Comparison of ENCODE assay signal across 20 cellular contexts in genomic region chr1:67323087-67323486, GRCh38. TPM values are rescaled to one million over a fixed set of nuclear protein-coding genes. Genes with fewer than 3 reads are reported as not detected.
DNase-seq lines count a peak whose midpoint lies in the region; ATAC-seq, FAIRE-seq and TF ChIP-seq lines count a peak whose summit lies in the region.
"Had no signal": no experiment of that assay in that cellular context is flagged by ENCODE, and none has a peak within 500 bp of the region (broad histone marks: within the 10 kb centered on the region; RNA-seq: fewer than 3 reads in every experiment).

No MANE protein-coding gene starts in this region.

- H2BK12ac ChIP-seq in H1 (ENCODE audit: low read depth, low read length) = 0 out of 2 replicates have a peak overlapping the region, but pooled peaks have one; percentile 39

- H3K4me1 Mint-ChIP-seq in activated CD4-positive, alpha-beta memory T cell treated with anti-CD3 and anti-CD28 coated beads, Interleukin-2, amount 10 ng/mL, durations not matched to agents 7 days and 5 days = peaks cover 45% of the 10 kb centered on the region
- peaks cover 29% of the 10 kb centered on the region for H3K4me1 Mint-ChIP-seq in activated CD4-positive, alpha-beta memory T cell treated with anti-CD3 and anti-CD28 coated beads for 36 hours (ENCODE audit: low read depth)

- no peak for ATAC-seq in HG03280 (IDR thresholded peaks at IDR 0.05; ENCODE audit: unreplicated experiment)

- no peak overlapping the region for H4K8ac ChIP-seq in H1 (ENCODE audit: extremely low read depth, insufficient read depth, low read length)

- H2AK5ac ChIP-seq in H1 (ENCODE audit: low read depth, low read length) = no peak overlapping the region

- H4K5ac ChIP-seq in H1 (ENCODE audit: insufficient read length, low read depth, low read length) = no peak overlapping the region

- H3K23me2 ChIP-seq in H1 (ENCODE audit: low read depth, low read length) = no peaks in the 10 kb centered on the region

- POLR2A ChIA-PET in activated CD4-positive, alpha-beta memory T cell treated with anti-CD3 and anti-CD28 coated beads, Interleukin-2, amount 10 ng/mL, durations not matched to agents 7 days and 5 days (lab: Charles Lee) = interaction anchor here (1.2 to 3.2 kb wide), 2 partner anchors 10 to 17 kb away, joined by 4 to 19 read pairs; no protein-coding TSS in a partner anchor
- POLR2A ChIA-PET in activated CD4-positive, alpha-beta memory T cell treated with anti-CD3 and anti-CD28 coated beads for 36 hours (lab: Charles Lee) = interaction anchor here (1.6 kb wide), 1 partner anchor 9 kb away, joined by 8 read pairs; no protein-coding TSS in a partner anchor
- POLR2A ChIA-PET in H1 (lab: Charles Lee; ENCODE audit: partially characterized antibody) = no interaction called here

- FAIRE-seq in H1 (lab: Jason Lieb, UNC) = no peak

- H3K79me1 ChIP-seq in H1 (ENCODE audit: low read depth, low read length) = no peaks in the 10 kb centered on the region

- no peak overlapping the region for H3K4me3 Mint-ChIP-seq in activated CD4-positive, alpha-beta memory T cell treated with anti-CD3 and anti-CD28 coated beads, Interleukin-2, amount 10 ng/mL, durations not matched to agents 7 days and 5 days
- H3K4me3 Mint-ChIP-seq in activated CD4-positive, alpha-beta memory T cell treated with anti-CD3 and anti-CD28 coated beads for 36 hours = no peak overlapping the region

- no peak for TF ChIP-seq CTCF in H1 (IDR thresholded peaks at IDR 0.05; ENCODE audit: control extremely low read depth in 1 of 3, insufficient read depth in 1 of 3, low read depth in 1 of 3, low read length in 3 of 3)

- no peaks in the 10 kb centered on the region for H3K9me3 Mint-ChIP-seq in activated CD4-positive, alpha-beta memory T cell treated with anti-CD3 and anti-CD28 coated beads, Interleukin-2, amount 10 ng/mL, durations not matched to agents 7 days and 5 days
- no peaks in the 10 kb centered on the region for H3K9me3 Mint-ChIP-seq in activated CD4-positive, alpha-beta memory T cell treated with anti-CD3 and anti-CD28 coated beads for 36 hours

- H2BK5ac ChIP-seq in H1 (ENCODE audit: low read depth, low read length) = no peak overlapping the region

- no peak overlapping the region for H3K14ac ChIP-seq in H1 (ENCODE audit: insufficient read length)

- no peaks in the 10 kb centered on the region for H3K36me3 ChIP-seq in H1 (ENCODE audit: control insufficient read depth in 2 of 4, insufficient read depth in 4 of 4, low read length in 3 of 4)

- no peaks in the 10 kb centered on the region; a peak in 2 of 4 replicates for H3K9me3 ChIP-seq in H1 (ENCODE audit: insufficient read depth in 2 of 2, low read depth in 1 of 2, low read length in 1 of 2)
- H3K9me3 ChIP-seq: Caco-2 had no signal

- no peak overlapping the region for H3K18ac ChIP-seq in H1 (ENCODE audit: extremely low read depth, low read length)

- H4K20me1 ChIP-seq in H1 (replicated peaks in 1 of 2; ENCODE audit: control insufficient read depth in 1 of 2, insufficient read depth in 2 of 2, low read length in 2 of 2) = no peaks in the 10 kb centered on the region

- no peak overlapping the region for H4K91ac ChIP-seq in H1 (replicated peaks; ENCODE audit: insufficient read length, low read length)

- no peak for DNase-seq in activated CD4-positive, alpha-beta memory T cell treated with anti-CD3 and anti-CD28 coated beads, Interleukin-2, amount 10 ng/mL, durations not matched to agents 7 days and 5 days
- no peak for DNase-seq in activated CD4-positive, alpha-beta memory T cell treated with anti-CD3 and anti-CD28 coated beads for 36 hours
- DNase-seq in stimulated activated CD4-positive, alpha-beta T cell treated with anti-CD3 and anti-CD28 coated beads, Interleukin-1b, Interleukin-23, amount 100 ng/mL, for 48 hours = peak; percentile 14
- no peak for DNase-seq in stimulated activated CD4-positive, alpha-beta T cell treated with anti-CD3 and anti-CD28 coated beads, Interleukin-4, amount 100 ng/mL, for 4 hours
- DNase-seq in H1 (ENCODE audit: low read depth in 1 of 2, low spot score in 2 of 2) (no peak), UCSD-AML1 (lab: John Stamatoyannopoulos, UW; ENCODE audit: unreplicated experiment) (no peak), SHP77 (lab: John Stamatoyannopoulos, UW) (no peak)
- DNase-seq: C1 segment of cervical spinal cord, Caco-2, DMS153, IMR-90, Karpas-422, MM.1S, NCI-H1092 treated with DMSO at 0.1 percent for 48 hours, NCI-H2081 treated with DMSO at 0.1 percent for 48 hours, NCI-H510A, NCI-H774, RPMI8226 had no signal

- no peak overlapping the region for H3K23ac ChIP-seq in H1 (ENCODE audit: insufficient read length)

- no peak overlapping the region for H3K27ac ChIP-seq in H1 (ENCODE audit: low read depth, low read length)

- H2AFZ ChIP-seq in H1 (ENCODE audit: low read length) = no peak overlapping the region

- no peak overlapping the region for H3K56ac ChIP-seq in H1 (replicated peaks; ENCODE audit: insufficient read length, low read depth, low read length)

- peaks cover 76% of the 10 kb centered on the region for H3K36me3 Mint-ChIP-seq in activated CD4-positive, alpha-beta memory T cell treated with anti-CD3 and anti-CD28 coated beads, Interleukin-2, amount 10 ng/mL, durations not matched to agents 7 days and 5 days (ENCODE audit: low read depth)
- peaks cover 69% of the 10 kb centered on the region for H3K36me3 Mint-ChIP-seq in activated CD4-positive, alpha-beta memory T cell treated with anti-CD3 and anti-CD28 coated beads for 36 hours

- no peak overlapping the region for H2BK15ac ChIP-seq in H1 (ENCODE audit: low read length)

- no peak for TF ChIP-seq EP300 in H1 (IDR thresholded peaks at IDR 0.05; ENCODE audit: borderline replicate concordance in 1 of 2, low read depth in 2 of 2, low read length in 2 of 2)

- no peak overlapping the region for H2BK120ac ChIP-seq in H1 (replicated peaks; ENCODE audit: low read depth, low read length)

- no peak overlapping the region for H3K4me2 ChIP-seq in H1 (ENCODE audit: insufficient read depth in 1 of 2, low read depth in 2 of 2, low read length in 2 of 2)

- peak overlapping the region; percentile 33 for H3K27ac Mint-ChIP-seq in activated CD4-positive, alpha-beta memory T cell treated with anti-CD3 and anti-CD28 coated beads, Interleukin-2, amount 10 ng/mL, durations not matched to agents 7 days and 5 days
- no peak overlapping the region for H3K27ac Mint-ChIP-seq in activated CD4-positive, alpha-beta memory T cell treated with anti-CD3 and anti-CD28 coated beads for 36 hours

- no peaks in the 10 kb centered on the region for H3K79me2 ChIP-seq in H1 (ENCODE audit: control insufficient read depth in 1 of 2, insufficient read depth in 2 of 2, low read length in 2 of 2)

- CTCF ChIA-PET in activated CD4-positive, alpha-beta memory T cell treated with anti-CD3 and anti-CD28 coated beads, Interleukin-2, amount 10 ng/mL, durations not matched to agents 7 days and 5 days (lab: Charles Lee) = interaction anchor here (1.4 kb wide), 1 partner anchor 16 kb away, joined by 3 read pairs; no protein-coding TSS in a partner anchor
- CTCF ChIA-PET in activated CD4-positive, alpha-beta memory T cell treated with anti-CD3 and anti-CD28 coated beads for 36 hours (lab: Charles Lee) = interaction anchor here (0.5 to 1.0 kb wide), 3 partner anchors 9 to 112 kb away, joined by 3 read pairs; no protein-coding TSS in a partner anchor
- CTCF ChIA-PET in H1 (lab: Charles Lee; ENCODE audit: partially characterized antibody) = interaction anchor here (0.9 to 1.2 kb wide), 2 partner anchors 11 to 110 kb away, joined by 3 to 6 read pairs; no protein-coding TSS in a partner anchor

- no peak overlapping the region for H3K4ac ChIP-seq in H1 (replicated peaks; ENCODE audit: insufficient read length, low read depth, low read length)

- no peak for TF ChIP-seq RAD21 in H1 (IDR thresholded peaks at IDR 0.05 in 1 of 2, conservative IDR thresholded peaks at IDR 0.05 in 1 of 2; ENCODE audit: low read depth in 2 of 2, low read length in 2 of 2)

- no peak overlapping the region for H3K9ac ChIP-seq in H1 (replicated peaks in 1 of 4; ENCODE audit: extremely low read depth in 1 of 4, low read depth in 3 of 4, low read length in 3 of 4)

- H3K27me3 ChIP-seq in H1 (replicated peaks in 1 of 4; ENCODE audit: control insufficient read depth in 3 of 4, extremely low read depth in 1 of 4, insufficient read depth in 3 of 4, low read length in 3 of 4) = no peaks in the 10 kb centered on the region

- 82% methylated on average over 3 of the region's 3 CpGs; no CpG with 5 or more reads in 1 of the 2 experiments for WGBS in H1 (ENCODE audit: extremely low coverage in 1 of 2, insufficient coverage in 1 of 2, insufficient read length in 1 of 2, insufficient replicate concordance in 2 of 2, low coverage in 1 of 2, low lambda C conversion rate in 2 of 2, missing lambda C conversion rate in 1 of 2), 2 experiments

- peaks cover 0 to 3% (median 0%) of the 10 kb centered on the region in 4 experiments; a peak in 1 of 7 replicates for H3K4me1 ChIP-seq in H1 (replicated peaks in 1 of 4; ENCODE audit: control insufficient read depth in 3 of 4, insufficient read depth in 4 of 4, low read length in 3 of 4)
- H3K4me1 ChIP-seq: Caco-2 had no signal

- no peak overlapping the region for H3K4me3 ChIP-seq in H1 (ENCODE audit: extremely low read depth in 1 of 4, insufficient read depth in 2 of 4, low read depth in 3 of 4, low read length in 4 of 4)

- intact Hi-C loops in activated CD4-positive, alpha-beta memory T cell treated with anti-CD3 and anti-CD28 coated beads for 36 hours (cut with micrococcal nuclease) = loop anchor here (1.0 kb wide), 2 partner anchors 9 kb away; no protein-coding TSS in a partner anchor

- no peak for TF ChIP-seq POLR2A in H1 (IDR thresholded peaks at IDR 0.05; ENCODE audit: control extremely low read depth in 1 of 2, low read depth in 2 of 2, low read length in 2 of 2)

- no peaks in the 10 kb centered on the region for H3K27me3 Mint-ChIP-seq in activated CD4-positive, alpha-beta memory T cell treated with anti-CD3 and anti-CD28 coated beads, Interleukin-2, amount 10 ng/mL, durations not matched to agents 7 days and 5 days
- no peaks in the 10 kb centered on the region for H3K27me3 Mint-ChIP-seq in activated CD4-positive, alpha-beta memory T cell treated with anti-CD3 and anti-CD28 coated beads for 36 hours

- no peak overlapping the region for H2BK20ac ChIP-seq in H1 (ENCODE audit: low read length)

RNA-seq across cellular contexts. Expression of gene IL12RB2, which starts 15.4 kb away (rescaled TPM):
- total RNA-seq in activated CD4-positive, alpha-beta memory T cell treated with anti-CD3 and anti-CD28 coated beads, Interleukin-2, amount 10 ng/mL, durations not matched to agents 7 days and 5 days = 10 to 100 TPM; 75.5 to 76.0 TPM
- total RNA-seq in activated CD4-positive, alpha-beta memory T cell treated with anti-CD3 and anti-CD28 coated beads for 36 hours = 10 to 100 TPM; 86.9 to 90.7 TPM
- 0.88 and 1.4 TPM in 2 replicates for total RNA-seq in H1 (2021; fragmentation: NEBNext Ultra II Directional; extraction: Animal tissue kit (Norgen Biotek cat#: 25700))
- polyA plus RNA-seq in H1 (2011; rRNA removed) = 0.71 and 1.4 TPM in 2 replicates
- polyA plus RNA-seq in H1 (2011; cell fraction: cytosol; rRNA removed) = 1.1 TPM
- 1.1 TPM for polyA plus RNA-seq in H1 (2011; cell fraction: nucleus; rRNA removed)
- polyA plus RNA-seq in H1 (2012, experiment 1 of 2) = 0.79 to 2.2 TPM (median 1.3 TPM) in 4 replicates
- polyA plus RNA-seq in H1 (2012, experiment 2 of 2) = 0.28 TPM
- polyA plus RNA-seq in H1 (2013, experiment 1 of 2) = 0.91 TPM
- 0.96 TPM for polyA plus RNA-seq in H1 (2013, experiment 2 of 2)
- polyA minus RNA-seq in H1 (2011; rRNA and poly(A)+ RNA removed) = 2.5 and 4.8 TPM in 2 replicates
- polyA minus RNA-seq in H1 (2011; cell fraction: cytosol; rRNA and poly(A)+ RNA removed) = 0.88 TPM
- polyA minus RNA-seq in H1 (2011; cell fraction: nucleus; rRNA and poly(A)+ RNA removed) = 4.0 TPM
- total RNA-seq: H4, IMR-90 had no signal
- polyA plus RNA-seq: IMR-90 had no signal

Comparison
In these comparisons a context has a peak if more than half of its experiments do, and no peak if none do; other contexts are left out.
1. RNA of gene IL12RB2, which starts 15.4 kb away (total RNA-seq): 86.9 to 90.7 TPM in activated CD4-positive, alpha-beta memory T cell treated with anti-CD3 and anti-CD28 coated beads for 36 hours and 75.5 to 76.0 TPM in activated CD4-positive, alpha-beta memory T cell treated with anti-CD3 and anti-CD28 coated beads, Interleukin-2, amount 10 ng/mL, durations not matched to agents 7 days and 5 days; 0.88 to 1.4 TPM in H1; every median in the first group is over 10 times any median in the second.